In genomic region chr9:78565481-78565880, GRCh38 we compare ENCODE assay signal across 18 cellular contexts.
"Had no signal": no experiment of that assay in that cellular context is flagged by ENCODE, and none has a peak within 500 bp of the region (broad histone marks: within the 10 kb centered on the region; RNA-seq: fewer than 3 reads in every experiment).

No MANE protein-coding gene starts in this region.

- H3K36me3 ChIP-seq: breast epithelium had no signal

- H3K27me3 ChIP-seq: breast epithelium had no signal

- DNase-seq: activated CD4-positive, alpha-beta T cell treated with anti-CD3 and anti-CD28 coated beads for 4 hours; activated CD8-positive, alpha-beta memory T cell treated with anti-CD3 and anti-CD28 coated beads, Interleukin-2, amount 50 U/mL, for 4 hours; activated CD8-positive, alpha-beta T cell treated with anti-CD3 and anti-CD28 coated beads for 36 hours; activated naive CD4-positive, alpha-beta T cell treated with anti-CD3 and anti-CD28 coated beads, Interleukin-2, amount 50 U/mL, for 16 hours; activated naive CD8-positive, alpha-beta T cell treated with anti-CD3 and anti-CD28 coated beads, Interleukin-2, amount 10 ng/mL, durations not matched to agents 7 days and 5 days; activated T-cell treated with anti-CD3 and anti-CD28 coated beads, Interleukin-2, amount 50 U/mL, for 1 hour; aorta; caudate nucleus; Karpas-422; MM.1S; NCI-H1105; NCI-H146; NCI-H1930; NCI-H510A; NCI-H526 treated with DMSO at 0.1 percent for 48 hours; NCI-H82; SHP77 treated with DMSO at 0.1 percent for 48 hours had no signal

- H3K4me1 ChIP-seq: breast epithelium had no signal

- H3K9me3 ChIP-seq: breast epithelium had no signal

- H3K27ac ChIP-seq: breast epithelium had no signal

- H3K4me3 ChIP-seq: breast epithelium had no signal
